8 cellular contexts compared by ENCODE assay signal in genomic region chr3:130746296-130747039, GRCh38. TPM values are rescaled to one million over a fixed set of nuclear protein-coding genes. Genes with fewer than 3 reads are reported as not detected.
DNase-seq lines count a peak whose midpoint lies in the region; ATAC-seq and TF ChIP-seq lines count a peak whose summit lies in the region.

Gene PIK3R4 (minus strand): TSS chr3:130746829. CDS start chr3:130745218, 1,611 bp downstream.

- H3K4me1 ChIP-seq in spleen: peaks cover 34 to 66% (median 47%) of the 10 kb centered on the region in 6 donors

- no peak for TF ChIP-seq CTCF in spleen (IDR thresholded peaks at IDR 0.05 in 8 of 11, conservative IDR thresholded peaks at IDR 0.05 in 3 of 11)

- TF ChIP-seq POLR2A in spleen (IDR thresholded peaks at IDR 0.05): peak in 2 of 3 donors; percentile 21 to 43

- H3K9me3 ChIP-seq in spleen: no peaks in the 10 kb centered on the region

- no peaks in the 10 kb centered on the region for H3K27me3 ChIP-seq in spleen (replicated peaks in 1 of 7)

- H3K36me3 ChIP-seq in spleen: peaks cover 0 to 27% (median 3%) of the 10 kb centered on the region in 6 donors

- intact Hi-C loops in spleen (cut with DNase I; ENCODE audit: low total_unique reads): no loop called here

- 0 to 1% (median 0%) methylated on average over 39 to 42 of the region's 42 CpGs for WGBS in spleen, 5 donors

- H3K27ac ChIP-seq in spleen: peak within 1 kb of the TSS; percentile 75 to 94 (median 90)

- peak within 1 kb of the TSS; percentile 68 to 86 (median 80) for H3K4me3 ChIP-seq in spleen

- DNase-seq in AG08396 (ENCODE audit: low spot score): peak; percentile 91
- peak; percentile 88 for DNase-seq in NCI-H345 treated with DMSO at 0.1 percent for 48 hours (lab: John Stamatoyannopoulos, UW; ENCODE audit: unreplicated experiment)
- DNase-seq in activated CD4-positive, CD25-positive, alpha-beta regulatory T cell (lab: John Stamatoyannopoulos, UW): peak; percentile 79 to 85 (median 81)
- peak; percentile 96 for DNase-seq in central memory CD4-positive, alpha-beta T cell
- peak; percentile 100 for DNase-seq in inferior parietal cortex (ENCODE audit: extremely low spot score)
- DNase-seq in spleen: peak; percentile 94

- ATAC-seq in GM19023 (IDR thresholded peaks at IDR 0.05; ENCODE audit: unreplicated experiment): peak; percentile 98
- ATAC-seq in HG03280 (IDR thresholded peaks at IDR 0.05; ENCODE audit: unreplicated experiment): peak; percentile 88

RNA-seq across cellular contexts. Expression of gene PIK3R4, which starts in this region (rescaled TPM):
- 10 to 100 TPM; 25.2 to 44.2 (median 32.7) TPM for total RNA-seq in spleen
- polyA plus RNA-seq in spleen: 10 to 100 TPM; 21.6 to 28.3 (median 26.6) TPM

Comparison
In these comparisons a context has a peak if more than half of its experiments do, and no peak if none do; other contexts are left out.
1. Peak in every context shown above with its lines: DNase-seq, ATAC-seq, H3K4me3 ChIP-seq and H3K27ac ChIP-seq.